ENCODE assay signal across 3 cellular contexts in genomic region chr10:17624996-17625395, GRCh38.
TF ChIP-seq lines count a peak whose summit lies in the region.

No MANE protein-coding gene starts in this region.

TF ChIP-seq in SK-N-SH treated with all-trans-retinoic acid at 6 μM for 48 hours, 23 proteins besides CTCF, POLR2A, EP300 and RAD21:
- TF ChIP-seq TCF4 (CRISPR knock-in tag; IDR thresholded peaks at IDR 0.05; ENCODE audit: borderline replicate concordance) = no peak
- no peak for TF ChIP-seq BACH2 (CRISPR knock-in tag; IDR thresholded peaks at IDR 0.05; ENCODE audit: borderline replicate concordance)
- no peak for TF ChIP-seq TSHZ2 (CRISPR knock-in tag; IDR thresholded peaks at IDR 0.05)
- TF ChIP-seq GLIS3 (CRISPR knock-in tag; IDR thresholded peaks at IDR 0.05) = no peak
- TF ChIP-seq PATZ1 (CRISPR knock-in tag; IDR thresholded peaks at IDR 0.05; ENCODE audit: borderline replicate concordance) = no peak
- TF ChIP-seq ZC3H10 (CRISPR knock-in tag; IDR thresholded peaks at IDR 0.05) = no peak
- TF ChIP-seq OSR1 (CRISPR knock-in tag; IDR thresholded peaks at IDR 0.05) = no peak
- TF ChIP-seq ZFP30 (CRISPR knock-in tag; IDR thresholded peaks at IDR 0.05) = no peak
- TF ChIP-seq ARNTL (CRISPR knock-in tag; IDR thresholded peaks at IDR 0.05; ENCODE audit: borderline replicate concordance, low read depth) = no peak
- TF ChIP-seq ZNF8 (CRISPR knock-in tag; IDR thresholded peaks at IDR 0.05) = no peak
- TF ChIP-seq CSRNP3 (CRISPR knock-in tag; IDR thresholded peaks at IDR 0.05) = no peak
- TF ChIP-seq TOX (CRISPR knock-in tag; IDR thresholded peaks at IDR 0.05; ENCODE audit: borderline replicate concordance) = no peak

TF ChIP-seq in SK-N-SH, 30 proteins besides CTCF, POLR2A, EP300 and RAD21:
- TF ChIP-seq CHD2 (IDR thresholded peaks at IDR 0.05; ENCODE audit: low read length, partially characterized antibody) (no peak), GATA2 (CRISPR knock-in tag; IDR thresholded peaks at IDR 0.05) (no peak), MEF2A (IDR thresholded peaks at IDR 0.05; ENCODE audit: borderline replicate concordance, low read depth) (no peak), REST (IDR thresholded peaks at IDR 0.05; ENCODE audit: low read depth, low read length) (no peak), MXI1 (IDR thresholded peaks at IDR 0.05; ENCODE audit: low read depth, low read length) (no peak), GABPA (IDR thresholded peaks at IDR 0.05; ENCODE audit: low read depth) (no peak)
TF ChIP-seq in SK-N-SH: peak in this region for 0.

TF ChIP-seq in HepG2, 621 proteins besides CTCF, POLR2A, EP300 and RAD21:
- TF ChIP-seq SALL1 (CRISPR knock-in tag; IDR thresholded peaks at IDR 0.05) = no peak
- TF ChIP-seq HOXA7 (CRISPR knock-in tag; IDR thresholded peaks at IDR 0.05) = no peak
TF ChIP-seq in HepG2: peak in this region for 0.
